ENCODE assay signal across 26 cellular contexts in the genomic region with DNA sequence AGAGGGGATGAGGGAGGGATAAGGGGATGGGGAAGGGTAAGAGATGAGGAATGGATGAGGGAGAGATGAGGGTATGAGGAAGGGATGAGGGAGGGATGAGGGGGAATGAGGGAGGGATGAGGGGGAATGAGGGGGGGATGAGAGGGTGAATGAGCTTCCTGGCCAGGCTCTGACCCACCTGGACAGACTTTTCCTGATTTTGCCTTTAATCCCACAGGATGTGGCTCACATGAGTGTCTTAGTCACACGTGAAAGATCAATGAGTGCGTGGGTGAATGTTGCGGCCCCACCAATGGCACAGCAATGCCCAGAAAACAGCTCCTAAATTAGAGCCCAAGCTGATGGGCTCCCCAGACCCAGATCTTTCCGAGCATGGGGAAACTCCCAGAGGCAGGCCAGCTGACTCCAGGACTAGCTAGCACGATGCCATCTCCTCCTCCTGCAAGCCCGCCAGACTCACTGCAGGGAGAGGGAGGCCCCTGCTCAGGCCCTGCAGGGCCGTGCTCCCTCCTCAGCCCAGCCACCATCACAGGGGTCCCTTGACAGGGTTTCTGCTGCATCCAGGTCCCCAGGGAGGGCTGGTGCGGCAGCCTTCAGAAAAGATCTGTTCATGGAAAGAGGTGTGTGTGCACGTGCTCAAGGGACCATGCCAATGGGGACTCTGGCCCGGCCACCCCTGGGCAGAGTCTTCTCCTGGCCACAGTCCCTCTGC. TPM values are rescaled to one million over a fixed set of nuclear protein-coding genes. Genes with fewer than 3 reads are reported as not detected.
"Had no signal": no experiment of that assay in that cellular context is flagged by ENCODE, and none has a peak within 500 bp of the region (broad histone marks: within the 10 kb centered on the region; RNA-seq: fewer than 3 reads in every experiment).

No MANE protein-coding gene starts in this region.

- DNase-seq: activated T-cell treated with anti-CD3 and anti-CD28 coated beads for 4 hours; amygdala; body of pancreas; caudate nucleus; colonic mucosa; foreskin melanocyte; glutamatergic neuron; hippocampal formation; islet precursor cell; left colon; lower lobe of right lung; natural killer cell; stimulated activated naive CD4-positive, alpha-beta T cell treated with Interleukin-2 at 50 U/mL for 16 hours; T1000; tibial artery had no signal

- H3K79me2 ChIP-seq: parathyroid adenoma had no signal

- H2AFZ ChIP-seq: parathyroid adenoma had no signal

- H3K27me3 Mint-ChIP-seq: activated naive CD8-positive, alpha-beta T cell had no signal

- H3K4me3 ChIP-seq: body of pancreas, colonic mucosa, lower lobe of right lung, tibial artery had no signal

- H3K27ac Mint-ChIP-seq: activated naive CD8-positive, alpha-beta T cell; natural killer cell had no signal

- H3K27me3 ChIP-seq: body of pancreas, colonic mucosa had no signal

- ATAC-seq: activated CD4-positive, CD25-positive, alpha-beta regulatory T cell treated with anti-CD3 and anti-CD28 coated beads, Interleukin-2, amount 50 U/mL, for 24 hours; body of pancreas; left colon; lower lobe of right lung had no signal

- H3K27ac ChIP-seq: body of pancreas, colonic mucosa, lower lobe of right lung, neutrophil, parathyroid adenoma, tibial artery had no signal

- H3K4me1 ChIP-seq: body of pancreas, colonic mucosa, lower lobe of right lung, parathyroid adenoma, tibial artery had no signal

- H3K4me3 Mint-ChIP-seq: activated naive CD8-positive, alpha-beta T cell; natural killer cell had no signal

- H3K4me1 Mint-ChIP-seq: natural killer cell had no signal

- H3K9me3 ChIP-seq: body of pancreas, colonic mucosa, lower lobe of right lung, neutrophil, tibial artery had no signal

- H3K36me3 ChIP-seq: colonic mucosa, lower lobe of right lung, neutrophil, tibial artery had no signal

- H3K9ac ChIP-seq: parathyroid adenoma had no signal

- H3K36me3 Mint-ChIP-seq: activated naive CD8-positive, alpha-beta T cell; natural killer cell had no signal

- H3K9me3 Mint-ChIP-seq: natural killer cell had no signal

RNA-seq across cellular contexts. Expression of a gene that starts 41.4 kb away (rescaled TPM):
- total RNA-seq: activated CD8-positive, alpha-beta memory T cell treated with anti-CD3 and anti-CD28 coated beads for 36 hours; epithelial cell of proximal tubule; fibroblast of lung; lower lobe of right lung; mesenteric fat pad; natural killer cell; subcutaneous adipose tissue; T-helper 1 cell treated with Interleukin-12 subunit alpha and Interleukin-12 subunit beta and Interleukin-4 antibody, amounts not matched to agents 30 ng/mL and 1 ng/mL, for 36 hours; urinary bladder had no signal
- polyA plus RNA-seq: fibroblast of lung, urinary bladder had no signal

RNA-seq across cellular contexts. Expression of a gene that starts 50.4 kb away (rescaled TPM):
- total RNA-seq: activated CD8-positive, alpha-beta memory T cell treated with anti-CD3 and anti-CD28 coated beads for 36 hours; epithelial cell of proximal tubule; fibroblast of lung; lower lobe of right lung; mesenteric fat pad; natural killer cell; subcutaneous adipose tissue; T-helper 1 cell treated with Interleukin-12 subunit alpha and Interleukin-12 subunit beta and Interleukin-4 antibody, amounts not matched to agents 30 ng/mL and 1 ng/mL, for 36 hours; urinary bladder had no signal
- polyA plus RNA-seq: fibroblast of lung, urinary bladder had no signal
